1 cellular context compared by ENCODE assay signal in the genomic region with DNA sequence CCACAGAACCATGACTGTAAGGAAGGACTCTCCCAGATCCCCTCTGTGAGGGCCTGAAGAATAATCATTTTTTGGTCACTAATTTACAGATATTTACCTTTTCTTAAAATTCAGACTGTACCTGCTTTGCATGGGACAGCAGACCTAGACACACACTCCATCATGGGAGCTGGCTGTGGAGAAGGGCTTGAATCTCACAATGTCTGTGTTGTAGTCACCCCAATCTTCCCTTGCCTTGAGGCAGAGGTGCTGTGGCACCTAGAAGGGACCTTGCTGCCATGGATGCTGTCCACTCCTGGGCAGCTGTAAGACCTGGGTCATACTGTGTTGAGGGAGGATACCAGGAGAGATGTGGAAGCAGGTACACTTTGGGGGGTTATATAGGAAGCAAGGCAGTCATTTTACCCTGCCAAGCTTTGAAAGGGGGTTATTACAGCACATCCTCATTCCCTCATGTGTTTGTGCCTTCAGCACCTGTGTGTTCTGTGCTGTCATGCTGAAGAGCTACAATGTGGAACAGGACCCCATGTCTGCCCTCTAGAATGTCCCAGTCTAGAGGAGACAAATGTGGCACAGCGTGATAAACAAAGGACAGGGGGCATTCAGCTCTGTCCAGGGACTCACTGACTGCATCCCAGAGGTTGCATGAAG.
TF ChIP-seq lines count a peak whose summit lies in the region.

No MANE protein-coding gene starts in this region.

TF ChIP-seq in SK-N-SH treated with all-trans-retinoic acid at 6 μM for 48 hours, 23 proteins besides CTCF, POLR2A, EP300 and RAD21 (continued from another document):
- TF ChIP-seq, protein P1, sequence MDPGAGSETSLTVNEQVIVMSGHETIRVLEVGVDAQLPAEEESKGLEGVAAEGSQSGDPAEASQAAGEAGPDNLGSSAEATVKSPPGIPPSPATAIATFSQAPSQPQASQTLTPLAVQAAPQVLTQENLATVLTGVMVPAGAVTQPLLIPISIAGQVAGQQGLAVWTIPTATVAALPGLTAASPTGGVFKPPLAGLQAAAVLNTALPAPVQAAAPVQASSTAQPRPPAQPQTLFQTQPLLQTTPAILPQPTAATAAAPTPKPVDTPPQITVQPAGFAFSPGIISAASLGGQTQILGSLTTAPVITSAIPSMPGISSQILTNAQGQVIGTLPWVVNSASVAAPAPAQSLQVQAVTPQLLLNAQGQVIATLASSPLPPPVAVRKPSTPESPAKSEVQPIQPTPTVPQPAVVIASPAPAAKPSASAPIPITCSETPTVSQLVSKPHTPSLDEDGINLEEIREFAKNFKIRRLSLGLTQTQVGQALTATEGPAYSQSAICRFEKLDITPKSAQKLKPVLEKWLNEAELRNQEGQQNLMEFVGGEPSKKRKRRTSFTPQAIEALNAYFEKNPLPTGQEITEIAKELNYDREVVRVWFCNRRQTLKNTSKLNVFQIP (CRISPR knock-in tag; IDR thresholded peaks at IDR 0.05; ENCODE audit: borderline replicate concordance, low read depth) = no peak
- TF ChIP-seq ZNF8 (CRISPR knock-in tag; IDR thresholded peaks at IDR 0.05) (no peak), TCF4 (CRISPR knock-in tag; IDR thresholded peaks at IDR 0.05; ENCODE audit: borderline replicate concordance) (no peak), OSR1 (CRISPR knock-in tag; IDR thresholded peaks at IDR 0.05) (no peak), ARNTL (CRISPR knock-in tag; IDR thresholded peaks at IDR 0.05; ENCODE audit: borderline replicate concordance, low read depth) (no peak)
TF ChIP-seq in SK-N-SH treated with all-trans-retinoic acid at 6 μM for 48 hours: peak in this region for 0.
